In the genomic region with DNA sequence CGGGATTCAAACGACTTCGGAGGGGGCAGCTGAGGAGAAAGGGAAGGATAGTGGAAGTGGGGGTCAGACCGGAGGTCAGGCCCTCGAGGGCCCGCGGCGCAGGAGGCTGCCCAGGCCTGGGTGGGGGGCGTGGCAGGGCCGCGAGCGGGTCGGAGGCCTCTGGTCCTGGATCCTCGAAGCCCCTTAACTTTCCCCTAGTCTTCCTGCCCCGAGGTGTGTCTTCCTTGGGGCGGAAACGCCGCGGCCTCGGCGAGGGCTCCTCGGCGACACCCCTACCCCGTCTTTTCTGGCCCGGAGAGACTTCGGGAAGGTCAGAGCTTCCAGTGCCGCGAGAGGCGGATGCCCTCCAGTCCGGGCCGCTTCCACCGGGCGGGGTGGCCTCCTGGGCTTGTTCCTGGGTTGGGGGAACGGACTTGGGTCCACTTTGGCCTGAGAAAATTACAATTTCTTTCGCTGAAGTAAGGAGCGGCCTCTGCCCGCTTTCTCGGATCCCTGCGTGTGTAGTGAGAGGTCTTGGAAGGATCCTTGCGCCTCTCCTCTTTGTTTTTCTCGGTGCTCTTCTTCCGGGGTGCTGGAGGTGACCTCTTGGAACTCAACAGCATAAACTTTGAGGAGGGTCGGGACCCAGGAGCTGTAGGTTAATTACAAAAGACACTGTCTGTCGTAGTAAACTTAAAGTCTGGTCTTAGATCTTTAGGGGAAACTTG, we compare ENCODE assay signal across 8 cellular contexts. TPM values are rescaled to one million over a fixed set of nuclear protein-coding genes. Genes with fewer than 3 reads are reported as not detected.
DNase-seq lines count a peak whose midpoint lies in the region; ATAC-seq, FAIRE-seq and TF ChIP-seq lines count a peak whose summit lies in the region.

No MANE protein-coding gene starts in this region.

- H3K4me3 Mint-ChIP-seq in stimulated activated effector memory CD8-positive, alpha-beta T cell treated with anti-CD3 and anti-CD28 coated beads, Interleukin-12 subunit alpha, Interleukin-12 subunit beta, amount 100 ng/mL, for 72 hours = peak overlapping the region; percentile 92

- H3K4me3 ChIP-seq in breast epithelium (peak overlapping the region; percentile 69 to 100 (median 88)), kidney (ENCODE audit: low read length in 2 of 2) (peak overlapping the region; percentile 79 to 95)

- peak; percentile 21 for ATAC-seq in GM18502 (IDR thresholded peaks at IDR 0.05; ENCODE audit: poor library complexity, unreplicated experiment)
- ATAC-seq in HG02938 (IDR thresholded peaks at IDR 0.05; ENCODE audit: unreplicated experiment) = peak; percentile 15
- peak; percentile 49 for ATAC-seq in stimulated activated effector memory CD8-positive, alpha-beta T cell treated with anti-CD3 and anti-CD28 coated beads, Interleukin-12 subunit alpha, Interleukin-12 subunit beta, amount 100 ng/mL, for 72 hours

- peak overlapping the region; percentile 96 for H3K27ac Mint-ChIP-seq in stimulated activated effector memory CD8-positive, alpha-beta T cell treated with anti-CD3 and anti-CD28 coated beads, Interleukin-12 subunit alpha, Interleukin-12 subunit beta, amount 100 ng/mL, for 72 hours

- no peak for TF ChIP-seq POLR2A in breast epithelium (IDR thresholded peaks at IDR 0.05)

- H3K36me3 ChIP-seq in breast epithelium = no peaks in the 10 kb centered on the region
- no peaks in the 10 kb centered on the region for H3K36me3 ChIP-seq in kidney (ENCODE audit: control insufficient read depth in 1 of 2, insufficient read depth in 2 of 2, low read length in 2 of 2)

- no peak for FAIRE-seq in kidney (lab: Jason Lieb, UNC)

- H3K9me3 Mint-ChIP-seq in stimulated activated effector memory CD8-positive, alpha-beta T cell treated with anti-CD3 and anti-CD28 coated beads, Interleukin-12 subunit alpha, Interleukin-12 subunit beta, amount 100 ng/mL, for 72 hours = no peaks in the 10 kb centered on the region

- DNase-seq in A172 (ENCODE audit: low spot score) = peak; percentile 29
- DNase-seq in breast epithelium (ENCODE audit: low spot score in 2 of 2) = peak; percentile 29 to 56
- peak; percentile 84 for DNase-seq in kidney
- no peak for DNase-seq in stimulated activated effector memory CD8-positive, alpha-beta T cell treated with anti-CD3 and anti-CD28 coated beads, Interleukin-12 subunit alpha, Interleukin-12 subunit beta, amount 100 ng/mL, for 72 hours (ENCODE audit: low spot score in 2 of 2)
- DNase-seq in NCI-H1105 (lab: John Stamatoyannopoulos, UW) = no peak

- H3K36me3 Mint-ChIP-seq in stimulated activated effector memory CD8-positive, alpha-beta T cell treated with anti-CD3 and anti-CD28 coated beads, Interleukin-12 subunit alpha, Interleukin-12 subunit beta, amount 100 ng/mL, for 72 hours = peaks cover 54% of the 10 kb centered on the region

- intact Hi-C loops in breast epithelium (cut with DNase I; ENCODE audit: low total_unique reads) (no loop called here), kidney (cut with DNase I) (no loop called here)

- H3K9ac ChIP-seq in kidney (ENCODE audit: low read length in 2 of 2) = peak overlapping the region; percentile 98 to 99

- H3K27ac ChIP-seq in breast epithelium (peak overlapping the region; percentile 99 to 100), kidney (ENCODE audit: low read depth in 2 of 2, low read length in 2 of 2) (peak overlapping the region; percentile 97 to 99)

- peaks cover 27% of the 10 kb centered on the region for H3K4me1 Mint-ChIP-seq in stimulated activated effector memory CD8-positive, alpha-beta T cell treated with anti-CD3 and anti-CD28 coated beads, Interleukin-12 subunit alpha, Interleukin-12 subunit beta, amount 100 ng/mL, for 72 hours

- TF ChIP-seq CTCF in breast epithelium (IDR thresholded peaks at IDR 0.05) (no peak), kidney (IDR thresholded peaks at IDR 0.05; ENCODE audit: borderline replicate concordance, extremely low read depth, insufficient read depth) (no peak)

- no peaks in the 10 kb centered on the region for H3K27me3 ChIP-seq in breast epithelium

- no peaks in the 10 kb centered on the region for H3K9me3 ChIP-seq in breast epithelium
- H3K9me3 ChIP-seq in kidney (ENCODE audit: control insufficient read depth in 1 of 2, low read length in 2 of 2) = no peaks in the 10 kb centered on the region

- H3K4me1 ChIP-seq in breast epithelium = peaks cover 0 to 7% of the 10 kb centered on the region in 2 donors
- no peaks in the 10 kb centered on the region for H3K4me1 ChIP-seq in kidney (ENCODE audit: control insufficient read depth in 1 of 2, insufficient read depth in 1 of 2, low read depth in 1 of 2, low read length in 2 of 2)

TF ChIP-seq in PFSK-1, 5 proteins besides CTCF, POLR2A, EP300 and RAD21:
- 0 out of 2 replicates have a peak, but pooled peaks have one; percentile 11 for TF ChIP-seq SIN3A (IDR thresholded peaks at IDR 0.05; ENCODE audit: borderline replicate concordance, insufficient read depth, low read length)
- TF ChIP-seq TAF1 (IDR thresholded peaks at IDR 0.05; ENCODE audit: borderline replicate concordance, insufficient read depth, low read length) = no peak

RNA-seq across cellular contexts. Expression of a gene that starts 0.5 kb away (rescaled TPM):
- 163 and 166 TPM in 2 replicates for total RNA-seq in A172 (2014; rRNA removed; shearing (Covaris generic))
- 75.9 TPM for polyA plus RNA-seq in PFSK-1 (2012; ENCODE audit: insufficient read length, low read depth)
- total RNA-seq in breast epithelium (100 to 1,000 TPM; 217 to 303 (median 253) TPM), kidney (220 TPM)
- polyA plus RNA-seq in kidney (ENCODE audit: insufficient read depth, low read depth, low replicate concordance) = 138 TPM

RNA-seq across cellular contexts. Expression of a gene that starts 11.8 kb away (rescaled TPM):
- total RNA-seq in A172 (2014; rRNA removed; shearing (Covaris generic)) = 8.1 and 23.9 TPM in 2 replicates
- 4.2 TPM for polyA plus RNA-seq in PFSK-1 (2012; ENCODE audit: insufficient read length, low read depth)
- total RNA-seq in breast epithelium (10 to 100 TPM in 1 of 3 donors, 1 to 10 TPM in 2; 3.7 to 11.1 (median 9.8) TPM), kidney (7.1 TPM)
- 10.0 TPM for polyA plus RNA-seq in kidney (ENCODE audit: insufficient read depth, low read depth, low replicate concordance)

RNA-seq across cellular contexts. Expression of a gene that starts 50.1 kb away (rescaled TPM):
- 6.5 and 7.5 TPM in 2 replicates for total RNA-seq in A172 (2014; rRNA removed; shearing (Covaris generic))
- 6.8 TPM for polyA plus RNA-seq in PFSK-1 (2012; ENCODE audit: insufficient read length, low read depth)
- total RNA-seq in breast epithelium = 10 to 100 TPM; 19.3 to 41.1 (median 28.0) TPM
- 37.5 TPM for total RNA-seq in kidney
- polyA plus RNA-seq in kidney (ENCODE audit: insufficient read depth, low read depth, low replicate concordance) = 7.4 TPM

Comparison
In these comparisons a context has a peak if more than half of its experiments do, and no peak if none do; other contexts are left out.
1. DNase-seq: peak in A172 (single experiment), breast epithelium (2 of 2) and kidney (single experiment); none in stimulated activated effector memory CD8-positive, alpha-beta T cell treated with anti-CD3 and anti-CD28 coated beads, Interleukin-12 subunit alpha, Interleukin-12 subunit beta, amount 100 ng/mL, for 72 hours (0 of 2) and NCI-H1105 (single experiment).
2. Peak in every context shown above with its lines, with median percentiles within 50 percentile points of each other: ATAC-seq.